ENCODE assay signal across 1 cellular context in genomic region chr2:231315896-231316295, GRCh38.
TF ChIP-seq lines count a peak whose summit lies in the region.

No MANE protein-coding gene starts in this region.

TF ChIP-seq in GM12878, 131 proteins besides CTCF, POLR2A, EP300 and RAD21 (continued from another document and continues in another):
- TF ChIP-seq, protein P1, sequence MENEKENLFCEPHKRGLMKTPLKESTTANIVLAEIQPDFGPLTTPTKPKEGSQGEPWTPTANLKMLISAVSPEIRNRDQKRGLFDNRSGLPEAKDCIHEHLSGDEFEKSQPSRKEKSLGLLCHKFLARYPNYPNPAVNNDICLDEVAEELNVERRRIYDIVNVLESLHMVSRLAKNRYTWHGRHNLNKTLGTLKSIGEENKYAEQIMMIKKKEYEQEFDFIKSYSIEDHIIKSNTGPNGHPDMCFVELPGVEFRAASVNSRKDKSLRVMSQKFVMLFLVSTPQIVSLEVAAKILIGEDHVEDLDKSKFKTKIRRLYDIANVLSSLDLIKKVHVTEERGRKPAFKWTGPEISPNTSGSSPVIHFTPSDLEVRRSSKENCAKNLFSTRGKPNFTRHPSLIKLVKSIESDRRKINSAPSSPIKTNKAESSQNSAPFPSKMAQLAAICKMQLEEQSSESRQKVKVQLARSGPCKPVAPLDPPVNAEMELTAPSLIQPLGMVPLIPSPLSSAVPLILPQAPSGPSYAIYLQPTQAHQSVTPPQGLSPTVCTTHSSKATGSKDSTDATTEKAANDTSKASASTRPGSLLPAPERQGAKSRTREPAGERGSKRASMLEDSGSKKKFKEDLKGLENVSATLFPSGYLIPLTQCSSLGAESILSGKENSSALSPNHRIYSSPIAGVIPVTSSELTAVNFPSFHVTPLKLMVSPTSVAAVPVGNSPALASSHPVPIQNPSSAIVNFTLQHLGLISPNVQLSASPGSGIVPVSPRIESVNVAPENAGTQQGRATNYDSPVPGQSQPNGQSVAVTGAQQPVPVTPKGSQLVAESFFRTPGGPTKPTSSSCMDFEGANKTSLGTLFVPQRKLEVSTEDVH (IDR thresholded peaks at IDR 0.05; ENCODE audit: low read depth, partially characterized antibody): no peak
- TF ChIP-seq YY1 (IDR thresholded peaks at IDR 0.05; ENCODE audit: low read depth, low read length): no peak
- no peak for TF ChIP-seq CEBPB (IDR thresholded peaks at IDR 0.05; ENCODE audit: borderline replicate concordance in 1 of 2, low read depth in 2 of 2, low read length in 2 of 2)
- no peak for TF ChIP-seq SRF (IDR thresholded peaks at IDR 0.05; ENCODE audit: low read depth in 2 of 2, low read length in 2 of 2)
- TF ChIP-seq SIN3A (IDR thresholded peaks at IDR 0.05; ENCODE audit: low read depth, low read length): no peak
- no peak for TF ChIP-seq RELA (IDR thresholded peaks at IDR 0.05; ENCODE audit: borderline replicate concordance, partially characterized antibody)
- TF ChIP-seq NR2F1 (conservative IDR thresholded peaks at IDR 0.05): no peak
- TF ChIP-seq, protein P2, sequence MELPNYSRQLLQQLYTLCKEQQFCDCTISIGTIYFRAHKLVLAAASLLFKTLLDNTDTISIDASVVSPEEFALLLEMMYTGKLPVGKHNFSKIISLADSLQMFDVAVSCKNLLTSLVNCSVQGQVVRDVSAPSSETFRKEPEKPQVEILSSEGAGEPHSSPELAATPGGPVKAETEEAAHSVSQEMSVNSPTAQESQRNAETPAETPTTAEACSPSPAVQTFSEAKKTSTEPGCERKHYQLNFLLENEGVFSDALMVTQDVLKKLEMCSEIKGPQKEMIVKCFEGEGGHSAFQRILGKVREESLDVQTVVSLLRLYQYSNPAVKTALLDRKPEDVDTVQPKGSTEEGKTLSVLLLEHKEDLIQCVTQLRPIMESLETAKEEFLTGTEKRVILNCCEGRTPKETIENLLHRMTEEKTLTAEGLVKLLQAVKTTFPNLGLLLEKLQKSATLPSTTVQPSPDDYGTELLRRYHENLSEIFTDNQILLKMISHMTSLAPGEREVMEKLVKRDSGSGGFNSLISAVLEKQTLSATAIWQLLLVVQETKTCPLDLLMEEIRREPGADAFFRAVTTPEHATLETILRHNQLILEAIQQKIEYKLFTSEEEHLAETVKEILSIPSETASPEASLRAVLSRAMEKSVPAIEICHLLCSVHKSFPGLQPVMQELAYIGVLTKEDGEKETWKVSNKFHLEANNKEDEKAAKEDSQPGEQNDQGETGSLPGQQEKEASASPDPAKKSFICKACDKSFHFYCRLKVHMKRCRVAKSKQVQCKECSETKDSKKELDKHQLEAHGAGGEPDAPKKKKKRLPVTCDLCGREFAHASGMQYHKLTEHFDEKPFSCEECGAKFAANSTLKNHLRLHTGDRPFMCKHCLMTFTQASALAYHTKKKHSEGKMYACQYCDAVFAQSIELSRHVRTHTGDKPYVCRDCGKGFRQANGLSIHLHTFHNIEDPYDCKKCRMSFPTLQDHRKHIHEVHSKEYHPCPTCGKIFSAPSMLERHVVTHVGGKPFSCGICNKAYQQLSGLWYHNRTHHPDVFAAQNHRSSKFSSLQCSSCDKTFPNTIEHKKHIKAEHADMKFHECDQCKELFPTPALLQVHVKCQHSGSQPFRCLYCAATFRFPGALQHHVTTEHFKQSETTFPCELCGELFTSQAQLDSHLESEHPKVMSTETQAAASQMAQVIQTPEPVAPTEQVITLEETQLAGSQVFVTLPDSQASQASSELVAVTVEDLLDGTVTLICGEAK (IDR thresholded peaks at IDR 0.05; ENCODE audit: borderline replicate concordance): no peak
- TF ChIP-seq TCF7 (IDR thresholded peaks at IDR 0.05; ENCODE audit: borderline replicate concordance): no peak
- no peak for TF ChIP-seq POU2F2 (IDR thresholded peaks at IDR 0.05; ENCODE audit: borderline replicate concordance, low read depth, low read length)
- TF ChIP-seq, protein P3, sequence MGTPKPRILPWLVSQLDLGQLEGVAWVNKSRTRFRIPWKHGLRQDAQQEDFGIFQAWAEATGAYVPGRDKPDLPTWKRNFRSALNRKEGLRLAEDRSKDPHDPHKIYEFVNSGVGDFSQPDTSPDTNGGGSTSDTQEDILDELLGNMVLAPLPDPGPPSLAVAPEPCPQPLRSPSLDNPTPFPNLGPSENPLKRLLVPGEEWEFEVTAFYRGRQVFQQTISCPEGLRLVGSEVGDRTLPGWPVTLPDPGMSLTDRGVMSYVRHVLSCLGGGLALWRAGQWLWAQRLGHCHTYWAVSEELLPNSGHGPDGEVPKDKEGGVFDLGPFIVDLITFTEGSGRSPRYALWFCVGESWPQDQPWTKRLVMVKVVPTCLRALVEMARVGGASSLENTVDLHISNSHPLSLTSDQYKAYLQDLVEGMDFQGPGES (IDR thresholded peaks at IDR 0.05): no peak
- no peak for TF ChIP-seq TCF3 (IDR thresholded peaks at IDR 0.05; ENCODE audit: borderline replicate concordance, insufficient read depth, low read depth, low read length)
- TF ChIP-seq ASH2L (IDR thresholded peaks at IDR 0.05; ENCODE audit: borderline replicate concordance, low read depth): no peak
- TF ChIP-seq, protein P4, sequence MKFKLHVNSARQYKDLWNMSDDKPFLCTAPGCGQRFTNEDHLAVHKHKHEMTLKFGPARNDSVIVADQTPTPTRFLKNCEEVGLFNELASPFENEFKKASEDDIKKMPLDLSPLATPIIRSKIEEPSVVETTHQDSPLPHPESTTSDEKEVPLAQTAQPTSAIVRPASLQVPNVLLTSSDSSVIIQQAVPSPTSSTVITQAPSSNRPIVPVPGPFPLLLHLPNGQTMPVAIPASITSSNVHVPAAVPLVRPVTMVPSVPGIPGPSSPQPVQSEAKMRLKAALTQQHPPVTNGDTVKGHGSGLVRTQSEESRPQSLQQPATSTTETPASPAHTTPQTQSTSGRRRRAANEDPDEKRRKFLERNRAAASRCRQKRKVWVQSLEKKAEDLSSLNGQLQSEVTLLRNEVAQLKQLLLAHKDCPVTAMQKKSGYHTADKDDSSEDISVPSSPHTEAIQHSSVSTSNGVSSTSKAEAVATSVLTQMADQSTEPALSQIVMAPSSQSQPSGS (IDR thresholded peaks at IDR 0.05; ENCODE audit: low read length): peak; percentile 51
- TF ChIP-seq TARDBP (IDR thresholded peaks at IDR 0.05; ENCODE audit: borderline replicate concordance): no peak
- no peak for TF ChIP-seq RB1 (IDR thresholded peaks at IDR 0.05; ENCODE audit: borderline replicate concordance)
- TF ChIP-seq SUZ12 (IDR thresholded peaks at IDR 0.05; ENCODE audit: unreplicated experiment): no peak
- TF ChIP-seq RCOR1 (conservative IDR thresholded peaks at IDR 0.05; ENCODE audit: low read depth, low read length): no peak
- TF ChIP-seq SMC3 (IDR thresholded peaks at IDR 0.05; ENCODE audit: borderline replicate concordance, low read length): no peak
- no peak for TF ChIP-seq IRF5 (IDR thresholded peaks at IDR 0.05; ENCODE audit: borderline replicate concordance)
- TF ChIP-seq CHD1 (IDR thresholded peaks at IDR 0.05; ENCODE audit: low read depth, low read length): no peak
- TF ChIP-seq ETV6 (conservative IDR thresholded peaks at IDR 0.05 in 1 of 2, IDR thresholded peaks at IDR 0.05 in 1 of 2; ENCODE audit: borderline replicate concordance in 1 of 2, low read depth in 1 of 2): no peak
- TF ChIP-seq RUNX3 (IDR thresholded peaks at IDR 0.05; ENCODE audit: low read length): peak; percentile 48; the same call in 1 of the 2 replicates
- no peak for TF ChIP-seq CBFB (IDR thresholded peaks at IDR 0.05; ENCODE audit: low read depth)
- TF ChIP-seq PML (IDR thresholded peaks at IDR 0.05; ENCODE audit: low read length): no peak
- no peak; the same call in none of the 2 replicates for TF ChIP-seq RELB (IDR thresholded peaks at IDR 0.05; ENCODE audit: low read depth)
- peak; percentile 86; the same call in 1 of the 2 replicates for TF ChIP-seq CBX5 (IDR thresholded peaks at IDR 0.05; ENCODE audit: low read depth)
- no peak for TF ChIP-seq SUPT20H (IDR thresholded peaks at IDR 0.05; ENCODE audit: borderline replicate concordance, control insufficient read depth, low read depth, low read length)
- TF ChIP-seq, protein P5, sequence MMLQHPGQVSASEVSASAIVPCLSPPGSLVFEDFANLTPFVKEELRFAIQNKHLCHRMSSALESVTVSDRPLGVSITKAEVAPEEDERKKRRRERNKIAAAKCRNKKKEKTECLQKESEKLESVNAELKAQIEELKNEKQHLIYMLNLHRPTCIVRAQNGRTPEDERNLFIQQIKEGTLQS (IDR thresholded peaks at IDR 0.05; ENCODE audit: borderline replicate concordance, extremely low read depth, low read depth, low read length): no peak
- TF ChIP-seq MTA2 (IDR thresholded peaks at IDR 0.05; ENCODE audit: low read depth): peak; percentile 80
- TF ChIP-seq YBX1 (IDR thresholded peaks at IDR 0.05): no peak
- TF ChIP-seq SREBF2 (IDR thresholded peaks at IDR 0.05; ENCODE audit: low read length): no peak
- no peak for TF ChIP-seq MYC (IDR thresholded peaks at IDR 0.05; ENCODE audit: insufficient read depth, insufficient read length, insufficient replicate concordance, low read length, severe bottlenecking)
- TF ChIP-seq RFX5 (IDR thresholded peaks at IDR 0.05; ENCODE audit: low read depth, low read length): no peak
- no peak for TF ChIP-seq NKRF (conservative IDR thresholded peaks at IDR 0.05)
- TF ChIP-seq CREB1 (IDR thresholded peaks at IDR 0.05; ENCODE audit: low read depth): 0 out of 2 replicates have a peak, but pooled peaks have one; percentile 11
- no peak for TF ChIP-seq WRNIP1 (IDR thresholded peaks at IDR 0.05; ENCODE audit: borderline replicate concordance, low read depth, low read length)
- TF ChIP-seq, protein P6, sequence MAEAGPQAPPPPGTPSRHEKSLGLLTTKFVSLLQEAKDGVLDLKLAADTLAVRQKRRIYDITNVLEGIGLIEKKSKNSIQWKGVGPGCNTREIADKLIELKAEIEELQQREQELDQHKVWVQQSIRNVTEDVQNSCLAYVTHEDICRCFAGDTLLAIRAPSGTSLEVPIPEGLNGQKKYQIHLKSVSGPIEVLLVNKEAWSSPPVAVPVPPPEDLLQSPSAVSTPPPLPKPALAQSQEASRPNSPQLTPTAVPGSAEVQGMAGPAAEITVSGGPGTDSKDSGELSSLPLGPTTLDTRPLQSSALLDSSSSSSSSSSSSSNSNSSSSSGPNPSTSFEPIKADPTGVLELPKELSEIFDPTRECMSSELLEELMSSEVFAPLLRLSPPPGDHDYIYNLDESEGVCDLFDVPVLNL (IDR thresholded peaks at IDR 0.05; ENCODE audit: low read depth, low read length): no peak
- TF ChIP-seq ZNF592 (IDR thresholded peaks at IDR 0.05): no peak
- TF ChIP-seq HDGF (IDR thresholded peaks at IDR 0.05): no peak
- TF ChIP-seq TCF12 (IDR thresholded peaks at IDR 0.05; ENCODE audit: low read depth, low read length): no peak
- no peak for TF ChIP-seq ZBED1 (IDR thresholded peaks at IDR 0.05; ENCODE audit: borderline replicate concordance)
